Comparison of ENCODE assay signal across 8 cellular contexts in genomic region chr17:35141681-35142466, GRCh38. TPM values are rescaled to one million over a fixed set of nuclear protein-coding genes. Genes with fewer than 3 reads are reported as not detected.
DNase-seq lines count a peak whose midpoint lies in the region; ATAC-seq and TF ChIP-seq lines count a peak whose summit lies in the region.

Gene NLE1, minus strand, starts transcription at chr17:35142303. Its CDS starts 28 bp downstream, at chr17:35142275.

- H3K9me3 Mint-ChIP-seq in activated naive CD4-positive, alpha-beta T cell treated with anti-CD3 and anti-CD28 coated beads, Interleukin-2, amount 50 U/mL, for 72 hours: no peaks in the 10 kb centered on the region
- H3K9me3 Mint-ChIP-seq in osteocyte (ENCODE audit: unreplicated experiment): no peaks in the 10 kb centered on the region

- H3K36me3 ChIP-seq in HAP-1 (replicated peaks) (peaks cover 40% of the 10 kb centered on the region), testis (ENCODE audit: low read depth, missing control alignments) (no peaks in the 10 kb centered on the region)

- H3K36me3 Mint-ChIP-seq in activated naive CD4-positive, alpha-beta T cell treated with anti-CD3 and anti-CD28 coated beads, Interleukin-2, amount 50 U/mL, for 72 hours: peaks cover 5 to 15% of the 10 kb centered on the region in 2 donors
- H3K36me3 Mint-ChIP-seq in osteocyte (ENCODE audit: unreplicated experiment): peaks cover 8% of the 10 kb centered on the region

- ATAC-seq in activated naive CD4-positive, alpha-beta T cell treated with anti-CD3 and anti-CD28 coated beads, Interleukin-2, amount 50 U/mL, for 72 hours: peak; percentile 95 to 96

- H3K27me3 ChIP-seq in HAP-1 (ENCODE audit: low read depth) (no peaks in the 10 kb centered on the region), testis (no peaks in the 10 kb centered on the region)

- in situ Hi-C loops in HAP-1 (cut with MboI; ENCODE audit: low sequenced_read_pairs): loop anchor here (5.0 kb wide), 1 partner anchor 100 kb away; the partner anchor contains the start of gene SLFN5

- TF ChIP-seq CTCF in osteocyte (IDR thresholded peaks at IDR 0.05) (peak; percentile 94), testis (IDR thresholded peaks at IDR 0.05) (peak; percentile 75 to 93 (median 91))

- WGBS in testis, 2 donors: 0% methylated on average over 23 to 64 of the region's 65 CpGs

- intact Hi-C loops in head of caudate nucleus (cut with DNase I) (no loop called here), testis (cut with DNase I; ENCODE audit: low total_unique reads) (no loop called here)

- DNase-seq in ELR (ENCODE audit: low read depth) (peak; percentile 84), HAP-1 (ENCODE audit: low spot score in 2 of 2) (peak; percentile 61 to 90), MV-4-11 (lab: John Stamatoyannopoulos, UW) (peak; percentile 62), SKM-1 treated with dmso at 0.1 percent for 144 hours (lab: John Stamatoyannopoulos, UW; ENCODE audit: unreplicated experiment) (peak; percentile 66), head of caudate nucleus (peak; percentile 57 to 95 (median 86)), osteocyte (ENCODE audit: extremely low spot score, unreplicated experiment) (peak; percentile 94), testis (peak; percentile 90)
- peak; percentile 85 to 97 for DNase-seq in activated naive CD4-positive, alpha-beta T cell treated with anti-CD3 and anti-CD28 coated beads, Interleukin-2, amount 50 U/mL, for 72 hours (ENCODE audit: low spot score in 2 of 2)

- H3K4me1 Mint-ChIP-seq in osteocyte (ENCODE audit: unreplicated experiment): peaks cover 13% of the 10 kb centered on the region

- TF ChIP-seq POLR2A in testis (IDR thresholded peaks at IDR 0.05): no peak

- peaks cover 11% of the 10 kb centered on the region for H3K27me3 Mint-ChIP-seq in osteocyte (ENCODE audit: unreplicated experiment)

- no peaks in the 10 kb centered on the region for H3K9me3 ChIP-seq in HAP-1
- H3K9me3 ChIP-seq in testis: no peaks in the 10 kb centered on the region

- H3K27ac Mint-ChIP-seq in activated naive CD4-positive, alpha-beta T cell treated with anti-CD3 and anti-CD28 coated beads, Interleukin-2, amount 50 U/mL, for 72 hours: peak within 1 kb of the TSS; percentile 83 to 90
- no peak within 1 kb of the TSS for H3K27ac Mint-ChIP-seq in osteocyte (ENCODE audit: unreplicated experiment)

- H3K4me3 ChIP-seq in HAP-1 (peak within 1 kb of the TSS; percentile 96), testis (peak within 1 kb of the TSS; percentile 75 to 77)

- peak within 1 kb of the TSS; percentile 82 for H3K4me3 Mint-ChIP-seq in osteocyte (ENCODE audit: unreplicated experiment)

- H3K4me1 ChIP-seq in HAP-1 (no peaks in the 10 kb centered on the region), testis (peaks cover 4% of the 10 kb centered on the region)

- H3K27ac ChIP-seq in testis: no peak within 1 kb of the TSS

RNA-seq across cellular contexts. Expression of gene NLE1, which starts in this region (rescaled TPM):
- 10 to 100 TPM; 17.7 to 35.6 TPM for total RNA-seq in activated naive CD4-positive, alpha-beta T cell treated with anti-CD3 and anti-CD28 coated beads, Interleukin-2, amount 50 U/mL, for 72 hours
- total RNA-seq in osteocyte (10.7 and 11.8 TPM in 2 replicates), testis (10 to 100 TPM; 14.6 to 15.4 TPM)
- 12.8 TPM for polyA plus RNA-seq in testis (ENCODE audit: insufficient read depth, low read depth, low replicate concordance)
